In the genomic region with DNA sequence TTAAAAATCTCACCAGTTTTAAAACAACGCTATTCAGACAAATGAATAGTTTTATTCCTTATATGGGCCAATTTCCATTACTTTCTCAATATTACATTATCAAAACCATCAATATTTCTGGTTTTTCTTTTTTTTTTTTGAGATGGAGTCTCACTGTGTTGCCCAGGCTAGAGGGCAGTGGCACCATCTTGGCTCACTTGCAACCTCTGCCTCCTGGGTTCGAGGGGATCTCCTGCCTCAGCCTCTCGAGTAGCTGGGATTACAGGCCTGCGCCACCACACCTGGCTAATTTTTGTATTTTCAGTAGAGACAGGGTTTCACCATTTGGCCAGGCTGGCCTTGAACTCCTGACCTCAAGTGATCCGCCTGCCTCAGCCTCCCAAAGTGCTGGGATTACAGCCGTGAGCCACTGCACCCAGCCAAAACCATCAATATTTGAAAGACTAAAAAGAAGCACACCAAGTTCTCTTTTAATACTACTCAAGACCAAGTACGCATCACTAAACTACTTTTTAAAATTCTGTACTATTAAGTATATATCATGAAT, we compare ENCODE assay signal across 8 cellular contexts. TPM values are rescaled to one million over a fixed set of nuclear protein-coding genes. Genes with fewer than 3 reads are reported as not detected.
DNase-seq lines count a peak whose midpoint lies in the region; ATAC-seq and TF ChIP-seq lines count a peak whose summit lies in the region.
"Not testable (repeated sequence)": the region's sequence is repeated elsewhere in the genome, so short reads cannot be mapped to it uniquely, and the experiment has no call there.

No MANE protein-coding gene starts in this region.

- peaks cover 20 to 88% (median 34%) of the 10 kb centered on the region in 3 donors for H3K36me3 Mint-ChIP-seq in CD8-positive, alpha-beta memory T cell
- peaks cover 72% of the 10 kb centered on the region for H3K36me3 Mint-ChIP-seq in activated CD8-positive, alpha-beta memory T cell treated with anti-CD3 and anti-CD28 coated beads, Interleukin-2, amount 10 ng/mL, durations not matched to agents 7 days and 5 days
- peaks cover 29% of the 10 kb centered on the region for H3K36me3 Mint-ChIP-seq in mesothelial cell of epicardium

- H3K27me3 Mint-ChIP-seq in CD8-positive, alpha-beta memory T cell; activated CD8-positive, alpha-beta memory T cell treated with anti-CD3 and anti-CD28 coated beads, Interleukin-2, amount 10 ng/mL, durations not matched to agents 7 days and 5 days; mesothelial cell of epicardium (ENCODE audit: low read depth): not testable (repeated sequence)

- POLR2A ChIA-PET in CD8-positive, alpha-beta memory T cell (lab: Charles Lee), result interaction anchor here (0.6 to 3.3 kb wide), 4 partner anchors 9 to 301 kb away, joined by 3 to 22 read pairs (median 3); partner anchors contain the start of genes ACOT13 and TDP2

- 90% methylated on average over 7 of the region's 7 CpGs for WGBS in prostate gland

- not testable (repeated sequence) for ATAC-seq in activated CD8-positive, alpha-beta memory T cell treated with anti-CD3 and anti-CD28 coated beads, Interleukin-2, amount 10 ng/mL, durations not matched to agents 7 days and 5 days; upper lobe of right lung

- peaks cover 70% of the 10 kb centered on the region for H3K4me1 ChIP-seq in CD8-positive, alpha-beta memory T cell (ENCODE audit: insufficient read depth, low read length)
- H3K4me1 ChIP-seq in breast epithelium, result peaks cover 0 to 14% of the 10 kb centered on the region in 2 donors
- H3K4me1 ChIP-seq in prostate gland (replicated peaks), result peaks cover 12% of the 10 kb centered on the region
- peaks cover 58% of the 10 kb centered on the region for H3K4me1 ChIP-seq in upper lobe of right lung

- TF ChIP-seq CTCF in NB4 (IDR thresholded peaks at IDR 0.05; ENCODE audit: low read depth, low read length); breast epithelium (IDR thresholded peaks at IDR 0.05); fibroblast of villous mesenchyme (IDR thresholded peaks at IDR 0.05; ENCODE audit: insufficient read depth, low read depth, low read length); mesothelial cell of epicardium (IDR thresholded peaks at IDR 0.05; ENCODE audit: unreplicated experiment); prostate gland (IDR thresholded peaks at IDR 0.05); upper lobe of right lung (IDR thresholded peaks at IDR 0.05): not testable (repeated sequence)

- not testable (repeated sequence) for DNase-seq in CD8-positive, alpha-beta memory T cell; NB4 (ENCODE audit: low read depth); activated CD8-positive, alpha-beta memory T cell treated with anti-CD3 and anti-CD28 coated beads, Interleukin-2, amount 10 ng/mL, durations not matched to agents 7 days and 5 days; breast epithelium (ENCODE audit: low spot score in 2 of 2); fibroblast of villous mesenchyme (ENCODE audit: low read depth); mesothelial cell of epicardium (ENCODE audit: low spot score in 2 of 2, unreplicated experiment in 2 of 2); prostate gland (ENCODE audit: low spot score); upper lobe of right lung

- H3K27ac Mint-ChIP-seq in CD8-positive, alpha-beta memory T cell, result peak overlapping the region; percentile 30 to 100 (median 97)
- H3K27ac Mint-ChIP-seq in activated CD8-positive, alpha-beta memory T cell treated with anti-CD3 and anti-CD28 coated beads, Interleukin-2, amount 10 ng/mL, durations not matched to agents 7 days and 5 days, result not testable (repeated sequence)
- peak overlapping the region; percentile 15 for H3K27ac Mint-ChIP-seq in mesothelial cell of epicardium

- CTCF ChIA-PET in CD8-positive, alpha-beta memory T cell (lab: Charles Lee), result interaction anchor here (1.9 kb wide), 1 partner anchor 301 kb away, joined by 4 read pairs; no protein-coding TSS in a partner anchor
- CTCF ChIA-PET in activated CD8-positive, alpha-beta memory T cell treated with anti-CD3 and anti-CD28 coated beads, Interleukin-2, amount 10 ng/mL, durations not matched to agents 7 days and 5 days (lab: Charles Lee), result interaction anchor here (1.6 kb wide), 1 partner anchor 68 kb away, joined by 4 read pairs; no protein-coding TSS in a partner anchor

- not testable (repeated sequence) for TF ChIP-seq POLR2A in NB4 (IDR thresholded peaks at IDR 0.05; ENCODE audit: extremely low read depth, insufficient read length); breast epithelium (IDR thresholded peaks at IDR 0.05); prostate gland (IDR thresholded peaks at IDR 0.05)

- H3K36me3 ChIP-seq in CD8-positive, alpha-beta memory T cell (ENCODE audit: insufficient read depth, low read length), result peaks cover 41% of the 10 kb centered on the region
- not testable (repeated sequence) for H3K36me3 ChIP-seq in breast epithelium, prostate gland
- H3K36me3 ChIP-seq in upper lobe of right lung, result peaks cover 65% of the 10 kb centered on the region

- H3K4me1 Mint-ChIP-seq in CD8-positive, alpha-beta memory T cell, result peaks cover 75 to 86% (median 84%) of the 10 kb centered on the region in 3 donors
- peaks cover 58% of the 10 kb centered on the region for H3K4me1 Mint-ChIP-seq in activated CD8-positive, alpha-beta memory T cell treated with anti-CD3 and anti-CD28 coated beads, Interleukin-2, amount 10 ng/mL, durations not matched to agents 7 days and 5 days
- H3K4me1 Mint-ChIP-seq in mesothelial cell of epicardium, result peaks cover 37% of the 10 kb centered on the region

- not testable (repeated sequence) for H3K27me3 ChIP-seq in CD8-positive, alpha-beta memory T cell (ENCODE audit: insufficient read depth, low read length, poor library complexity, severe bottlenecking); breast epithelium; prostate gland (replicated peaks; ENCODE audit: insufficient read depth); upper lobe of right lung

- peak overlapping the region; percentile 89 to 100 (median 96) for H3K4me3 Mint-ChIP-seq in CD8-positive, alpha-beta memory T cell
- peak overlapping the region; percentile 81 for H3K4me3 Mint-ChIP-seq in activated CD8-positive, alpha-beta memory T cell treated with anti-CD3 and anti-CD28 coated beads, Interleukin-2, amount 10 ng/mL, durations not matched to agents 7 days and 5 days
- peak overlapping the region; percentile 98 for H3K4me3 Mint-ChIP-seq in mesothelial cell of epicardium

- intact Hi-C loops in breast epithelium (cut with DNase I; ENCODE audit: low total_unique reads); prostate gland (cut with DNase I); upper lobe of right lung (cut with DNase I): not testable (repeated sequence)

- not testable (repeated sequence) for H3K27ac ChIP-seq in CD8-positive, alpha-beta memory T cell (ENCODE audit: low read depth, low read length); upper lobe of right lung
- H3K27ac ChIP-seq in breast epithelium (peak overlapping the region in 1 of 2 donors; percentile 100), prostate gland (peak overlapping the region in 1 of 2 donors; percentile 98)

- H3K9me3 ChIP-seq in CD8-positive, alpha-beta memory T cell (ENCODE audit: low read length); breast epithelium; prostate gland; upper lobe of right lung: not testable (repeated sequence)

- H3K9me3 Mint-ChIP-seq in CD8-positive, alpha-beta memory T cell; activated CD8-positive, alpha-beta memory T cell treated with anti-CD3 and anti-CD28 coated beads, Interleukin-2, amount 10 ng/mL, durations not matched to agents 7 days and 5 days (ENCODE audit: low read depth); mesothelial cell of epicardium: not testable (repeated sequence)

- not testable (repeated sequence) for H3K4me3 ChIP-seq in CD8-positive, alpha-beta memory T cell (ENCODE audit: low read length)
- H3K4me3 ChIP-seq in NB4 (ENCODE audit: low read depth, low read length) (peak overlapping the region; percentile 76), breast epithelium (peak overlapping the region; percentile 80 to 96 (median 88)), fibroblast of villous mesenchyme (ENCODE audit: low read depth, low read length) (peak overlapping the region; percentile 93), prostate gland (peak overlapping the region; percentile 87 to 97), upper lobe of right lung (peak overlapping the region; percentile 92)

RNA-seq across cellular contexts. Expression of gene C6orf62, which starts 2.3 kb away (rescaled TPM):
- 10 to 100 TPM; 95.1 to 95.6 TPM for total RNA-seq in CD8-positive, alpha-beta memory T cell
- 120 TPM for polyA plus RNA-seq in CD8-positive, alpha-beta memory T cell
- total RNA-seq in activated CD8-positive, alpha-beta memory T cell treated with anti-CD3 and anti-CD28 coated beads, Interleukin-2, amount 10 ng/mL, durations not matched to agents 7 days and 5 days, result 100 to 1,000 TPM; 141 to 148 TPM
- total RNA-seq in breast epithelium, result 10 to 100 TPM; 57.0 to 86.1 (median 66.1) TPM
- 148 and 187 TPM in 2 replicates for total RNA-seq in fibroblast of villous mesenchyme
- total RNA-seq in mesothelial cell of epicardium, result 60.5 to 61.9 TPM (median 61.0 TPM) in 3 replicates
- 100 to 1,000 TPM in 1 of 2 donors, 10 to 100 TPM in 1; 95.1 to 115 TPM for total RNA-seq in prostate gland
- 120 TPM for total RNA-seq in upper lobe of right lung

RNA-seq across cellular contexts. Expression of gene ACOT13, which starts 49.8 kb away (rescaled TPM):
- 10 to 100 TPM; 19.6 to 25.3 TPM for total RNA-seq in CD8-positive, alpha-beta memory T cell
- polyA plus RNA-seq in CD8-positive, alpha-beta memory T cell, result 17.0 TPM
- total RNA-seq in activated CD8-positive, alpha-beta memory T cell treated with anti-CD3 and anti-CD28 coated beads, Interleukin-2, amount 10 ng/mL, durations not matched to agents 7 days and 5 days, result 10 to 100 TPM; 21.8 to 25.6 TPM
- total RNA-seq in breast epithelium (10 to 100 TPM in 1 of 3 donors, 1 to 10 TPM in 2; 6.3 to 12.0 (median 8.2) TPM), fibroblast of villous mesenchyme (5.2 and 6.8 TPM in 2 replicates), mesothelial cell of epicardium (18.7 to 19.8 TPM (median 19.1 TPM) in 3 replicates), prostate gland (10 to 100 TPM in 1 of 2 donors, 1 to 10 TPM in 1; 8.8 to 15.9 TPM), upper lobe of right lung (28.1 TPM)

RNA-seq across cellular contexts. Expression of gene TDP2, which starts 50.0 kb away (rescaled TPM):
- total RNA-seq in CD8-positive, alpha-beta memory T cell, result 10 to 100 TPM; 49.8 to 50.6 TPM
- 46.1 TPM for polyA plus RNA-seq in CD8-positive, alpha-beta memory T cell
- 10 to 100 TPM; 40.5 to 45.7 TPM for total RNA-seq in activated CD8-positive, alpha-beta memory T cell treated with anti-CD3 and anti-CD28 coated beads, Interleukin-2, amount 10 ng/mL, durations not matched to agents 7 days and 5 days
- total RNA-seq in breast epithelium (10 to 100 TPM; 31.5 to 40.6 (median 37.2) TPM), fibroblast of villous mesenchyme (13.2 and 22.9 TPM in 2 replicates), mesothelial cell of epicardium (24.8 to 26.7 TPM (median 25.2 TPM) in 3 replicates), prostate gland (100 to 1,000 TPM in 1 of 2 donors, 10 to 100 TPM in 1; 46.1 to 126 TPM), upper lobe of right lung (42.3 TPM)

RNA-seq across cellular contexts. Expression of gene GMNN, which starts 58.1 kb away (rescaled TPM):
- 10 to 100 TPM; 65.8 to 67.0 TPM for total RNA-seq in CD8-positive, alpha-beta memory T cell
- polyA plus RNA-seq in CD8-positive, alpha-beta memory T cell, result 6.8 TPM
- 10 to 100 TPM; 90.0 to 93.6 TPM for total RNA-seq in activated CD8-positive, alpha-beta memory T cell treated with anti-CD3 and anti-CD28 coated beads, Interleukin-2, amount 10 ng/mL, durations not matched to agents 7 days and 5 days
- total RNA-seq in breast epithelium (10 to 100 TPM in 2 of 3 donors, 1 to 10 TPM in 1; 8.5 to 42.1 (median 27.2) TPM), fibroblast of villous mesenchyme (23.5 and 24.2 TPM in 2 replicates), mesothelial cell of epicardium (21.3 to 25.1 TPM (median 23.4 TPM) in 3 replicates), prostate gland (100 to 1,000 TPM in 1 of 2 donors, 1 to 10 TPM in 1; 9.0 to 129 TPM), upper lobe of right lung (10.0 TPM)
